1 cellular context compared by ENCODE assay signal in genomic region chr9:137227853-137228514, GRCh38.
TF ChIP-seq lines count a peak whose summit lies in the region.

No MANE protein-coding gene starts in this region.

TF ChIP-seq in H1, 55 proteins besides CTCF, POLR2A, EP300 and RAD21:
- TF ChIP-seq RBBP5 (IDR thresholded peaks at IDR 0.05; ENCODE audit: borderline replicate concordance, low read depth, low read length) (0 out of 2 replicates have a peak, but pooled peaks have one; percentile 40), RXRA (IDR thresholded peaks at IDR 0.05; ENCODE audit: insufficient read depth, low read depth, low read length) (no peak), KDM4A (IDR thresholded peaks at IDR 0.05; ENCODE audit: low read depth, low read length, severe bottlenecking) (peak; percentile 18)
TF ChIP-seq in H1: peak in this region for 2.
